Comparison of ENCODE assay signal across 11 cellular contexts in genomic region chr1:194846488-194846887, GRCh38.
DNase-seq lines count a peak whose midpoint lies in the region; ATAC-seq and TF ChIP-seq lines count a peak whose summit lies in the region.
"Had no signal": no experiment of that assay in that cellular context is flagged by ENCODE, and none has a peak within 500 bp of the region (broad histone marks: within the 10 kb centered on the region; RNA-seq: fewer than 3 reads in every experiment).

No MANE protein-coding gene starts in this region.

- no peak overlapping the region for H3K56ac ChIP-seq in H9 (ENCODE audit: insufficient read length, low read depth, low read length)

- H4K5ac ChIP-seq in H9 (ENCODE audit: insufficient read length, low read depth, low read length): no peak overlapping the region

- ATAC-seq in GM18517 (IDR thresholded peaks at IDR 0.05; ENCODE audit: unreplicated experiment) (peak; percentile 83), GM21381 (IDR thresholded peaks at IDR 0.05; ENCODE audit: unreplicated experiment) (peak; percentile 88), HG02970 (IDR thresholded peaks at IDR 0.05; ENCODE audit: low FRiP score, unreplicated experiment) (peak; percentile 87), HG03469 (IDR thresholded peaks at IDR 0.05; ENCODE audit: unreplicated experiment) (peak; percentile 65)
- ATAC-seq: naive thymus-derived CD4-positive, alpha-beta T cell had no signal

- DNase-seq in H9: no peak
- DNase-seq in foreskin fibroblast: no peak
- no peak for DNase-seq in occipital lobe (lab: John Stamatoyannopoulos, UW)
- no peak for DNase-seq in NCI-H187 (lab: John Stamatoyannopoulos, UW)
- DNase-seq: naive thymus-derived CD4-positive, alpha-beta T cell; thyroid gland had no signal

- H2AK5ac ChIP-seq in H9 (ENCODE audit: insufficient read length, low read length): no peak overlapping the region

- H3K27ac Mint-ChIP-seq in H9: no peak overlapping the region
- H3K27ac Mint-ChIP-seq: naive thymus-derived CD4-positive, alpha-beta T cell; progenitor cell of endocrine pancreas had no signal

- H3K36me3 Mint-ChIP-seq in H9 (ENCODE audit: insufficient read depth in 1 of 3, low read depth in 3 of 3): no peaks in the 10 kb centered on the region
- H3K36me3 Mint-ChIP-seq: naive thymus-derived CD4-positive, alpha-beta T cell had no signal

- no peaks in the 10 kb centered on the region for H4K20me1 ChIP-seq in H9 (ENCODE audit: control insufficient read depth, insufficient read depth, insufficient read length)

- H3K79me1 ChIP-seq in H9 (ENCODE audit: insufficient read depth, low read depth, low read length, poor library complexity, severe bottlenecking): no peaks in the 10 kb centered on the region

- H4K91ac ChIP-seq in H9 (ENCODE audit: insufficient read length, low read depth, low read length): no peak overlapping the region

- H3K4me1 ChIP-seq in H9 (ENCODE audit: insufficient read depth, low read length): no peaks in the 10 kb centered on the region
- H3K4me1 ChIP-seq: thyroid gland had no signal

- H3K14ac ChIP-seq in H9 (ENCODE audit: insufficient read depth, low read length): no peak overlapping the region

- H3K27ac ChIP-seq in H9 (ENCODE audit: insufficient read length, low read depth, low read length): no peak overlapping the region
- H3K27ac ChIP-seq: thyroid gland had no signal

- H3K9me3 ChIP-seq in H9 (ENCODE audit: control insufficient read depth, low read depth, low read length): no peaks in the 10 kb centered on the region
- H3K9me3 ChIP-seq: thyroid gland had no signal

- TF ChIP-seq CTCF in H9 (conservative IDR thresholded peaks at IDR 0.05) (no peak), foreskin fibroblast (IDR thresholded peaks at IDR 0.05; ENCODE audit: low read depth, low read length) (no peak)

- no peak overlapping the region for H4K8ac ChIP-seq in H9 (replicated peaks; ENCODE audit: insufficient read length, low read depth, low read length)

- H3K23me2 ChIP-seq in H9 (ENCODE audit: insufficient read length, low read depth, low read length, poor library complexity, severe bottlenecking): no peaks in the 10 kb centered on the region

- no peaks in the 10 kb centered on the region for H3K4me1 Mint-ChIP-seq in H9
- H3K4me1 Mint-ChIP-seq: naive thymus-derived CD4-positive, alpha-beta T cell had no signal

- no peak overlapping the region for H3K18ac ChIP-seq in H9 (ENCODE audit: insufficient read length, low read depth, low read length)

- H3K4me3 ChIP-seq in foreskin fibroblast (ENCODE audit: low read depth in 1 of 2, low read length in 2 of 2): no peak overlapping the region
- H3K4me3 ChIP-seq: thyroid gland had no signal

- H3K4me3 Mint-ChIP-seq in H9: no peak overlapping the region
- H3K4me3 Mint-ChIP-seq: naive thymus-derived CD4-positive, alpha-beta T cell had no signal

- no peak overlapping the region for H2BK5ac ChIP-seq in H9 (ENCODE audit: insufficient read length, low read length)

- H3T11ph ChIP-seq in H9 (ENCODE audit: low read length): no peak overlapping the region

- no peak overlapping the region for H2BK20ac ChIP-seq in H9 (ENCODE audit: low read depth, low read length, poor library complexity, severe bottlenecking)

- no peaks in the 10 kb centered on the region for H3K9me3 Mint-ChIP-seq in H9

- no peak overlapping the region for H2BK120ac ChIP-seq in H9 (ENCODE audit: low read depth, low read length, poor library complexity, severe bottlenecking)

- no peaks in the 10 kb centered on the region for H3K27me3 ChIP-seq in H9 (ENCODE audit: insufficient read depth, low read length)
- H3K27me3 ChIP-seq: thyroid gland had no signal

- H2AFZ ChIP-seq in H9 (ENCODE audit: low read length): no peak overlapping the region

- H3K4ac ChIP-seq in H9 (ENCODE audit: low read depth, low read length): no peak overlapping the region

- H3K27me3 Mint-ChIP-seq in H9 (ENCODE audit: low read depth): no peaks in the 10 kb centered on the region
- H3K27me3 Mint-ChIP-seq: naive thymus-derived CD4-positive, alpha-beta T cell; progenitor cell of endocrine pancreas had no signal

- no peaks in the 10 kb centered on the region for H3K79me2 ChIP-seq in H9 (ENCODE audit: insufficient read depth, low read length)

- no peak overlapping the region for H3K23ac ChIP-seq in H9 (ENCODE audit: insufficient read length, low read depth, low read length)

- H3K4me2 ChIP-seq in H9 (ENCODE audit: insufficient read depth, insufficient read length, low read length): no peak overlapping the region

- WGBS in H9 (ENCODE audit: extremely low coverage, insufficient read length, low lambda C conversion rate): no CpG with 5 or more reads among the region's 1 CpG

- H3K9ac ChIP-seq in H9 (ENCODE audit: extremely low read depth, insufficient read length, low read length): no peak overlapping the region

- no peak overlapping the region for H2BK15ac ChIP-seq in H9 (ENCODE audit: low read depth, low read length)

- H2BK12ac ChIP-seq in H9 (ENCODE audit: insufficient read length, low read depth, low read length): no peak overlapping the region
